8 cellular contexts compared by ENCODE assay signal in the genomic region with DNA sequence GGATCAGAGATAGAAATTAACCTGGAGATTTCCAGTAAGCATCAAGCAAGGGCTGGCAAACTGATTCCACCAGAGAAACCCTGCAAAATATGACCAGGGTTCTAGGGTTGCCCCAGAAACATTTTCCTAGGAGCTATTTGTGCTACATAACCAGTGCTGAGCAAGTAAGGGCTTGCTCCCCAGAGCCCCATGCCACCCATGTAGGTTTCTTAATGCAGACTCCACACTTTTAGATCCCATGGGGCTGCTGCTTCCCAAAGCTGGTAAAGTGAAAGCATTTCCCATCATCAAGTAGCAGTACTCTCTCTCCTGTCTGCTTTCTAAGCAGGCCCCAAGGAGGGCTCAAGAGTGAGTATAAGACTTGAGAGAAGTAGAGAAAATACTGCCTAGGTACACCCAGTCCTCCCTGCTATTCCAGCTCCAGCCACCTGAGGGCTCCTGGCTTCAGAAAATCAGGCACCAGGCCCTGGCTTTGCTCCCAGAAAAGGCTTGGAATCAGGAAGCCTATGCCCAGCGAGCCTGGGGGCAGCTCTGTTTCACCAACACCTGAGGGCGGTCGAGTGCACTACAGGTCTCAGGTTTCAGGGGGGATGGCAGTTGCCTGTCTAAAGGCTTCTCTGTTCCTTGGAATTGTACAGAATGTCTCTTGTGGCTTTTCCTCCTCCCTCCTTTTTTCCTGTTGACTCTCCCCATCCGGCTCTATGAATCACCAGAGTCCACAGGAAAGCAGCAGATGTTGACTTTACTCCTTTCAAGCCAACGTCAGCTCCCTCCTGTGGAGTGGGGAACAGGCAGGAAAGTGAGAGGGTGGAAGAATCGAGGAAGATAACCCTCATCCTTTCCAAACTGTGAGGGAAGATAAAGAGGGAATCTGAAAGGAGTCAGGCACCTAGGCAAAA. TPM values are rescaled to one million over a fixed set of nuclear protein-coding genes. Genes with fewer than 3 reads are reported as not detected.
A peak's percentile ranks its signal among the peaks of the same experiment; 100 is the strongest.
DNase-seq lines count a peak whose midpoint lies in the region; ATAC-seq and TF ChIP-seq lines count a peak whose summit lies in the region.

No MANE protein-coding gene starts in this region.

- no peak for ATAC-seq in GM18505 (IDR thresholded peaks at IDR 0.05; ENCODE audit: unreplicated experiment)

- peaks cover 5% of the 10 kb centered on the region for H3K36me3 Mint-ChIP-seq in chondrocyte (ENCODE audit: low read depth)

- peak overlapping the region; percentile 96 for H3K27ac Mint-ChIP-seq in chondrocyte (ENCODE audit: unreplicated experiment)

- TF ChIP-seq POLR2A in GM18505 (IDR thresholded peaks at IDR 0.05; ENCODE audit: borderline replicate concordance, extremely low read depth, insufficient read depth, insufficient read length) = no peak

- H3K4me2 ChIP-seq in smooth muscle cell = peak overlapping the region; percentile 73

- peak overlapping the region; percentile 10 for H3K9ac ChIP-seq in smooth muscle cell (ENCODE audit: low read depth)

- DNase-seq in AG09319 (ENCODE audit: extremely low read depth, low read depth) = peak; percentile 95
- peak; percentile 93 for DNase-seq in GOT3 (lab: John Stamatoyannopoulos, UW)
- peak; percentile 97 for DNase-seq in NCI-H2196 treated with DMSO at 0.1 percent for 48 hours (lab: John Stamatoyannopoulos, UW; ENCODE audit: unreplicated experiment)
- DNase-seq in activated CD4-positive, CD25-positive, alpha-beta regulatory T cell (lab: John Stamatoyannopoulos, UW) = peak in 3 of 4 experiments; percentile 7 to 37 (median 9)
- DNase-seq in chondrocyte (ENCODE audit: low spot score) = peak; percentile 98
- DNase-seq in islet precursor cell = peak; percentile 99
- peak; percentile 70 for DNase-seq in smooth muscle cell (lab: John Stamatoyannopoulos, UW; ENCODE audit: unreplicated experiment)

- H3K27me3 ChIP-seq in smooth muscle cell (ENCODE audit: low read depth) = no peaks in the 10 kb centered on the region

- H2AFZ ChIP-seq in smooth muscle cell (ENCODE audit: low read depth) = peak overlapping the region; percentile 95

- peaks cover 44% of the 10 kb centered on the region for H3K4me1 Mint-ChIP-seq in chondrocyte (ENCODE audit: low read depth)

- H4K20me1 ChIP-seq in smooth muscle cell (ENCODE audit: low read depth) = no peaks in the 10 kb centered on the region

- H3F3A ChIP-seq in smooth muscle cell (ENCODE audit: low read depth) = peaks cover 3% of the 10 kb centered on the region

- H3K4me3 Mint-ChIP-seq in chondrocyte (ENCODE audit: unreplicated experiment) = peak overlapping the region; percentile 42

- peaks cover 10% of the 10 kb centered on the region for H3K4me1 ChIP-seq in smooth muscle cell (ENCODE audit: low read depth)

- H3K79me2 ChIP-seq in smooth muscle cell (ENCODE audit: low read depth) = no peaks in the 10 kb centered on the region

- H3K9me3 ChIP-seq in smooth muscle cell (replicated peaks; ENCODE audit: low read depth) = no peaks in the 10 kb centered on the region

- peak overlapping the region; percentile 81 for H3K27ac ChIP-seq in smooth muscle cell (ENCODE audit: low read depth)

- 2% methylated on average over 6 of the region's 6 CpGs for WGBS in smooth muscle cell (ENCODE audit: low lambda C conversion rate)

- H3K36me3 ChIP-seq in smooth muscle cell (ENCODE audit: low read depth) = no peaks in the 10 kb centered on the region

- no peaks in the 10 kb centered on the region for H3K27me3 Mint-ChIP-seq in chondrocyte (ENCODE audit: low read depth)

- H3K4me3 ChIP-seq in smooth muscle cell = peak overlapping the region; percentile 12

- peak; percentile 98 for TF ChIP-seq CTCF in AG09319 (IDR thresholded peaks at IDR 0.05; ENCODE audit: low read depth, low read length)
- TF ChIP-seq CTCF in chondrocyte (IDR thresholded peaks at IDR 0.05) = peak; percentile 96
- peak; percentile 81 for TF ChIP-seq CTCF in smooth muscle cell (IDR thresholded peaks at IDR 0.05; ENCODE audit: borderline replicate concordance, insufficient read depth, poor library complexity, severe bottlenecking)

- H3K9me3 Mint-ChIP-seq in chondrocyte (ENCODE audit: low read depth) = no peaks in the 10 kb centered on the region

RNA-seq across cellular contexts. Expression of gene ANKRD35, which starts 6.2 kb away (rescaled TPM):
- total RNA-seq in chondrocyte (not detected in 3 replicates), smooth muscle cell (1.1 and 1.8 TPM in 2 replicates)
- polyA plus RNA-seq in smooth muscle cell = 1.5 and 1.7 TPM in 2 replicates

RNA-seq across cellular contexts. Expression of gene ITGA10, which starts 18.0 kb away (rescaled TPM):
- total RNA-seq in chondrocyte (23.5 to 39.9 TPM (median 25.7 TPM) in 3 replicates), smooth muscle cell (0.27 and 0.40 TPM in 2 replicates)
- 0.14 and 0.45 TPM in 2 replicates for polyA plus RNA-seq in smooth muscle cell

RNA-seq across cellular contexts. Expression of gene PEX11B, which starts 26.7 kb away (rescaled TPM):
- total RNA-seq in chondrocyte = 28.3 to 29.9 TPM (median 28.5 TPM) in 3 replicates
- total RNA-seq in smooth muscle cell = 22.8 and 34.3 TPM in 2 replicates
- polyA plus RNA-seq in smooth muscle cell = 23.6 and 28.5 TPM in 2 replicates

RNA-seq across cellular contexts. Expression of gene PIAS3, which starts 33.0 kb away (rescaled TPM):
- 57.1 to 58.5 TPM (median 57.1 TPM) in 3 replicates for total RNA-seq in chondrocyte
- 39.2 and 42.7 TPM in 2 replicates for total RNA-seq in smooth muscle cell
- 57.6 and 62.0 TPM in 2 replicates for polyA plus RNA-seq in smooth muscle cell

RNA-seq across cellular contexts. Expression of gene RBM8A, which starts 35.4 kb away (rescaled TPM):
- total RNA-seq in chondrocyte = 86.8 to 121 TPM (median 90.5 TPM) in 3 replicates
- 143 and 144 TPM in 2 replicates for total RNA-seq in smooth muscle cell
- 195 and 211 TPM in 2 replicates for polyA plus RNA-seq in smooth muscle cell

Comparison
In these comparisons a context has a peak if more than half of its experiments do, and no peak if none do; other contexts are left out.
1. DNase-seq: peak in every context shown above with its lines; median percentile 99 in islet precursor cell; 98 in chondrocyte; 97 in NCI-H2196 treated with DMSO at 0.1 percent for 48 hours; 95 in AG09319; 93 in GOT3; 70 in smooth muscle cell; 9 in activated CD4-positive, CD25-positive, alpha-beta regulatory T cell.
2. RNA of gene ITGA10, which starts 18.0 kb away (total RNA-seq): 23.5 to 39.9 TPM in chondrocyte; 0.27 to 0.40 TPM in smooth muscle cell; every median in the first group is over 10 times any median in the second.
3. Peak in every context shown above with its lines, with median percentiles within 50 percentile points of each other: CTCF ChIP-seq.